8 cellular contexts compared by ENCODE assay signal in the genomic region with DNA sequence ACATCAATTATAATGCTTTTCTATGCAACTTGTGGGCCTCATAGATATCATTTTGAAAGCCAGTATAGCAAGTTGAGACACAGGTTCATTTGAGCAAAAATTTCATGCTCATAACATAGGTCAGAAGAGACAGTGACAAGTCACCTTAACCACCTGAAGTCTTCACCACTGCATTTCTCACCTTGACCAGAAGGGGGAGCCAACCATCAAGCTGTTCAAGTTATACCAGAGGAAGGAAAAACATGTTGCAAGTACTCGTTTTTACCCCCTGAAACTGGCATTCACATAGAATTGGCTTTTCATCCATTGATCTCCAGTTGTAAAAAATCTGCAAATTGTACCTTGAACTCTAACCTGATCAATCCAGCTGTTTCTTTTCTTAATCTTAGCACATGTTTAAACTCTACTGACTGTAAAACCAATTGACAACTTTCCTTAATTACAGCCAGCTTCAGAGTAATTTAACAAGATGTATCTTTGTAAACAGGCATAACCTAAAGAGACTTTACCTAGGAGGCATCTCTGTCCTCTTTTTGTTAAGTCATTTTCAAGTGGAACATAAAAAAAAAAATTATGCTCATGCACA. TPM values are rescaled to one million over a fixed set of nuclear protein-coding genes. Genes with fewer than 3 reads are reported as not detected.
DNase-seq lines count a peak whose midpoint lies in the region; ATAC-seq and TF ChIP-seq lines count a peak whose summit lies in the region.

No MANE protein-coding gene starts in this region.

- peaks cover 8% of the 10 kb centered on the region for H3K27me3 Mint-ChIP-seq in T-helper 17 cell

- no peaks in the 10 kb centered on the region for H3K36me3 ChIP-seq in HAP-1 (replicated peaks)

- peaks cover 6% of the 10 kb centered on the region for H3K36me3 Mint-ChIP-seq in T-helper 17 cell (ENCODE audit: low read depth)

- peak; percentile 95 for TF ChIP-seq CTCF in GM10248 (IDR thresholded peaks at IDR 0.05; ENCODE audit: control extremely low read depth, extremely low read depth, low read depth, missing control alignments)

- peak; percentile 90 for ATAC-seq in T-helper 17 cell

- POLR2A ChIA-PET in GM10248 (lab: Yijun Ruan, JAX): no interaction called here

- CTCF ChIA-PET in GM10248 (lab: Yijun Ruan, JAX): interaction anchor here (0.6 to 5.4 kb wide), 53 partner anchors 11 to 618 kb away, joined by 3 to 53 read pairs (median 4); partner anchors contain the start of genes MITF and TMF1

- H3K9me3 ChIP-seq in HAP-1: no peaks in the 10 kb centered on the region
- H3K9me3 ChIP-seq in T-helper 17 cell (ENCODE audit: control insufficient read depth, low read length, poor library complexity, severe bottlenecking): no peaks in the 10 kb centered on the region

- no peak overlapping the region for H3K4me3 Mint-ChIP-seq in T-helper 17 cell

- H3K27ac Mint-ChIP-seq in T-helper 17 cell: no peak overlapping the region

- 0 out of 2 replicates have a peak, but pooled peaks cover 3% of the 10 kb centered on the region for H3K27me3 ChIP-seq in HAP-1 (ENCODE audit: low read depth)

- H3K4me3 ChIP-seq in HAP-1: no peak overlapping the region

- in situ Hi-C loops in HAP-1 (cut with MboI; ENCODE audit: low sequenced_read_pairs): no loop called here

- H3K4me1 ChIP-seq in HAP-1: peaks cover 5% of the 10 kb centered on the region

- DNase-seq in GM10248 (ENCODE audit: extremely low spot score) (peak; percentile 46), HAP-1 (ENCODE audit: low spot score in 2 of 2) (peak; percentile 51 to 86), NCI-H1048 (lab: John Stamatoyannopoulos, UW) (peak; percentile 19), T-helper 17 cell (peak; percentile 37 to 71 (median 60)), anterior cingulate cortex (lab: John Stamatoyannopoulos, UW) (peak in 48 of 58 donors; percentile 2 to 79 (median 36)), iPS DF 19.7 (ENCODE audit: low read depth, low spot score) (peak; percentile 35), cortex of kidney (lab: John Stamatoyannopoulos, UW) (no peak)
- peak; percentile 63 to 81 for DNase-seq in stimulated activated CD4-positive, alpha-beta T cell treated with anti-CD3 and anti-CD28 coated beads, Interleukin-12 subunit alpha, Interleukin-12 subunit beta, amount 100 ng/mL, for 24 hours (ENCODE audit: low read depth in 2 of 2)

- peaks cover 5% of the 10 kb centered on the region for H3K4me1 Mint-ChIP-seq in T-helper 17 cell

RNA-seq across cellular contexts. Expression of gene LMOD3, which starts 1.4 kb away (rescaled TPM):
- not detected for total RNA-seq in T-helper 17 cell

RNA-seq across cellular contexts. Expression of gene ARL6IP5, which starts 36.2 kb away (rescaled TPM):
- 100 to 1,000 TPM; 112 to 118 TPM for total RNA-seq in T-helper 17 cell

RNA-seq across cellular contexts. Expression of gene UBA3, which starts 40.8 kb away (rescaled TPM):
- total RNA-seq in T-helper 17 cell: 10 to 100 TPM; 53.5 to 56.2 TPM
